Comparison of ENCODE assay signal across 1 cellular context in the genomic region with DNA sequence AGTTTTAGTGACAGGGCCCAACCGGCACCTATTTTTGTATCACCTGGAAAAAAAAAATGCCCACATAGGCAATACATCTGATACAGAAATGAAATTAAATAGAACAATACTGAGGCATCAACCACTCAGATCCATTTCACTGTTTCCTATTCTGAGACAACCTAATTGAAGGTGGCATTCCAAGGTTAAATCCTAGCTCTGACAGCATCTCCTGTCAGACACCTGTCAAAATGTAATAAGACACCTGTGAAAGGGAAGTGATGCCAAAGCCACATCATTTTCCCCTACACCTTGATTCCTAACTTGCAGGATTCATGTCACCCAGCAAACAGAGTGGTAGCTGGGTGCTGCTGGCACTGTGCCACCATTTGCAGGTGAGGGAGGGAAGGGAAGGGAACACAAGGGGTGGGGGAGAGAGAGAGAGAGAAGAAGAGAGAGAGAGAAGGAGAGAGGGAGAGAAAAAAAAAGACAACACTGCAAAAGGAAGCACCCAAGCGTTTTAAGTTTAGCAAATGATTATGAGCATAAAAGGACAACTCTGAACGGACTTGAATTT.
A peak's percentile ranks its signal among the peaks of the same experiment; 100 is the strongest.
TF ChIP-seq lines count a peak whose summit lies in the region.

No MANE protein-coding gene starts in this region.

TF ChIP-seq in neural cell, 6 proteins besides CTCF, POLR2A, EP300 and RAD21 (continued from another document):
- TF ChIP-seq, protein P1, sequence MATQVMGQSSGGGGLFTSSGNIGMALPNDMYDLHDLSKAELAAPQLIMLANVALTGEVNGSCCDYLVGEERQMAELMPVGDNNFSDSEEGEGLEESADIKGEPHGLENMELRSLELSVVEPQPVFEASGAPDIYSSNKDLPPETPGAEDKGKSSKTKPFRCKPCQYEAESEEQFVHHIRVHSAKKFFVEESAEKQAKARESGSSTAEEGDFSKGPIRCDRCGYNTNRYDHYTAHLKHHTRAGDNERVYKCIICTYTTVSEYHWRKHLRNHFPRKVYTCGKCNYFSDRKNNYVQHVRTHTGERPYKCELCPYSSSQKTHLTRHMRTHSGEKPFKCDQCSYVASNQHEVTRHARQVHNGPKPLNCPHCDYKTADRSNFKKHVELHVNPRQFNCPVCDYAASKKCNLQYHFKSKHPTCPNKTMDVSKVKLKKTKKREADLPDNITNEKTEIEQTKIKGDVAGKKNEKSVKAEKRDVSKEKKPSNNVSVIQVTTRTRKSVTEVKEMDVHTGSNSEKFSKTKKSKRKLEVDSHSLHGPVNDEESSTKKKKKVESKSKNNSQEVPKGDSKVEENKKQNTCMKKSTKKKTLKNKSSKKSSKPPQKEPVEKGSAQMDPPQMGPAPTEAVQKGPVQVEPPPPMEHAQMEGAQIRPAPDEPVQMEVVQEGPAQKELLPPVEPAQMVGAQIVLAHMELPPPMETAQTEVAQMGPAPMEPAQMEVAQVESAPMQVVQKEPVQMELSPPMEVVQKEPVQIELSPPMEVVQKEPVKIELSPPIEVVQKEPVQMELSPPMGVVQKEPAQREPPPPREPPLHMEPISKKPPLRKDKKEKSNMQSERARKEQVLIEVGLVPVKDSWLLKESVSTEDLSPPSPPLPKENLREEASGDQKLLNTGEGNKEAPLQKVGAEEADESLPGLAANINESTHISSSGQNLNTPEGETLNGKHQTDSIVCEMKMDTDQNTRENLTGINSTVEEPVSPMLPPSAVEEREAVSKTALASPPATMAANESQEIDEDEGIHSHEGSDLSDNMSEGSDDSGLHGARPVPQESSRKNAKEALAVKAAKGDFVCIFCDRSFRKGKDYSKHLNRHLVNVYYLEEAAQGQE (IDR thresholded peaks at IDR 0.05; ENCODE audit: borderline replicate concordance) = peak; percentile 73
